1 cellular context compared by ENCODE assay signal in genomic region chr20:40690836-40691565, GRCh38.
TF ChIP-seq lines count a peak whose summit lies in the region.

No MANE protein-coding gene starts in this region.

TF ChIP-seq in liver, 16 proteins besides CTCF, POLR2A, EP300 and RAD21 (continued from another document):
- TF ChIP-seq ATF3 (IDR thresholded peaks at IDR 0.05) (no peak), FOXA1 (IDR thresholded peaks at IDR 0.05) (no peak), JUND (IDR thresholded peaks at IDR 0.05) (no peak), YY1 (IDR thresholded peaks at IDR 0.05) (no peak), HNF4G (IDR thresholded peaks at IDR 0.05) (no peak), HNF4A (conservative IDR thresholded peaks at IDR 0.05) (no peak), RXRA (IDR thresholded peaks at IDR 0.05) (no peak), GABPA (IDR thresholded peaks at IDR 0.05 in 1 of 2, conservative IDR thresholded peaks at IDR 0.05 in 1 of 2) (no peak), FOXA2 (IDR thresholded peaks at IDR 0.05) (no peak), REST (IDR thresholded peaks at IDR 0.05) (no peak), TAF1 (conservative IDR thresholded peaks at IDR 0.05) (no peak), MAX (IDR thresholded peaks at IDR 0.05) (no peak)
